9 cellular contexts compared by ENCODE assay signal in the genomic region with DNA sequence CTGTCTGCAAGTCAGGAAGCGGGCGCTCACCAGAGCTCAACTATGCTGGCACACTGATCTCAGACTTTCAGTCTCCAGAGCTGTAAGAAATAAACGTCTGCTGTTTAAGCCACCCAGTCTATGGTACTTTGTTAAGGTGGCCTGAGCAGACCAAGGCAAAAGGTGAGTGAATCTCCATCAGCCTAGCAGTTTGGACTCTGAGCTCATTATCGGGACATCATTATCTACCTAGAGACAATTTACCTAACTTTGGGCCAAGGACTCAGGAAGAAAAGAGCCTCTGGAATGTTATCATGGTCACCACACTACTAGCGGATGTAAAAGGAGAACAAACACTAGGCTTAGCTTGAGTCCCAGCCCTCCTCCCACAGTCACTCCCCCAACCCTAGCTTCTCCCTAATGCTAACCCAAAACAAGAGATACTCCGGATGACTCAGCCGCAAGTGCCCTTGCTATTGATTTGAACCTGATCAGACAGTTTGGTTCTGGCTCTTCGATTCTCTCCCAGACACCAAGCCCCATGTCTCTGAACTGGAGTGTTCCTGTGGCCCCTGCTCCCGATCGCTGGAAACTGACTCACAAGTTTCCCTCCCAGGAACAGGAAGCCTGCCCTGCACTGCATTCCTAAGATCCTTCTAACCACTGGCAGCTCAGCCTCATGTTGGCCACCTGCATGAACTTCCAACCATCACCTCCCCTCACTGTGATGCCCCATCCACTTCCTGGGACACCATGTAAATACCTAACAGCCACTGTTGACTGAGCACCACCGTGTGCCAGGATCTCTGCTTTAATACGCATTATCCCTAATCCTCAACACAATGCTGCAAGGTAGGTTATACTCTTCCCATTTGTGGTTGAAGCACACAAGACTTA. TPM values are rescaled to one million over a fixed set of nuclear protein-coding genes. Genes with fewer than 3 reads are reported as not detected.
A peak's percentile ranks its signal among the peaks of the same experiment; 100 is the strongest.
DNase-seq lines count a peak whose midpoint lies in the region; ATAC-seq and TF ChIP-seq lines count a peak whose summit lies in the region.
"Had no signal": no experiment of that assay in that cellular context is flagged by ENCODE, and none has a peak within 500 bp of the region (broad histone marks: within the 10 kb centered on the region; RNA-seq: fewer than 3 reads in every experiment).

No MANE protein-coding gene starts in this region.

- peak overlapping the region; percentile 6 for H3K4me2 ChIP-seq in skeletal muscle satellite cell (ENCODE audit: low read length)

- no peaks in the 10 kb centered on the region for H3K9me3 Mint-ChIP-seq in activated T-helper 1 cell treated with anti-CD3 and anti-CD28 coated beads, Interleukin-12 subunit alpha, Interleukin-12 subunit beta, Interleukin-2, Interleukin-4 antibody, amounts not matched to agents 30 ng/mL and 10 ng/mL and 1 ng/mL, durations not matched to agents 14 hours and 24 hours and 36 hours
- no peaks in the 10 kb centered on the region for H3K9me3 Mint-ChIP-seq in activated T-cell treated with anti-CD3 and anti-CD28 coated beads, Interleukin-2, amount 50 U/mL, for 4 hours
- H3K9me3 Mint-ChIP-seq: activated CD8-positive, alpha-beta T cell treated with anti-CD3 and anti-CD28 coated beads for 36 hours had no signal

- no peaks in the 10 kb centered on the region for H3K9me3 ChIP-seq in SJSA1 (replicated peaks)
- no peaks in the 10 kb centered on the region for H3K9me3 ChIP-seq in skeletal muscle satellite cell (replicated peaks; ENCODE audit: low read length)

- intact Hi-C loops in activated T-helper 1 cell treated with anti-CD3 and anti-CD28 coated beads, Interleukin-12 subunit alpha, Interleukin-12 subunit beta, Interleukin-2, Interleukin-4 antibody, amounts not matched to agents 30 ng/mL and 10 ng/mL and 1 ng/mL, durations not matched to agents 14 hours and 24 hours and 36 hours (cut with micrococcal nuclease), result no loop called here

- H3K4me1 ChIP-seq in SJSA1 (replicated peaks) (peaks cover 43% of the 10 kb centered on the region), skeletal muscle satellite cell (ENCODE audit: control insufficient read depth, insufficient read depth, low read length) (peaks cover 46% of the 10 kb centered on the region)

- H3K27me3 ChIP-seq in SJSA1 (replicated peaks) (no peaks in the 10 kb centered on the region), skeletal muscle satellite cell (ENCODE audit: control insufficient read depth, insufficient read depth, low read length) (no peaks in the 10 kb centered on the region)

- no peak for TF ChIP-seq CTCF in fibroblast of mammary gland (conservative IDR thresholded peaks at IDR 0.05; ENCODE audit: control insufficient read depth, insufficient read depth, low read depth, low read length)

- H3K4me3 Mint-ChIP-seq in activated T-helper 1 cell treated with anti-CD3 and anti-CD28 coated beads, Interleukin-12 subunit alpha, Interleukin-12 subunit beta, Interleukin-2, Interleukin-4 antibody, amounts not matched to agents 30 ng/mL and 10 ng/mL and 1 ng/mL, durations not matched to agents 14 hours and 24 hours and 36 hours, result no peak overlapping the region
- H3K4me3 Mint-ChIP-seq in activated T-cell treated with anti-CD3 and anti-CD28 coated beads, Interleukin-2, amount 50 U/mL, for 4 hours, result no peak overlapping the region
- H3K4me3 Mint-ChIP-seq: activated CD8-positive, alpha-beta T cell treated with anti-CD3 and anti-CD28 coated beads for 36 hours had no signal

- H3K4me3 ChIP-seq in SJSA1, result no peak overlapping the region
- no peak overlapping the region for H3K4me3 ChIP-seq in fibroblast of mammary gland (ENCODE audit: control insufficient read depth, low read depth, low read length)
- H3K4me3 ChIP-seq in skeletal muscle satellite cell (ENCODE audit: low read length), result peak overlapping the region; percentile 3

- peak overlapping the region; percentile 64 for H3K27ac ChIP-seq in SJSA1

- DNase-seq in H4 (ENCODE audit: low spot score) (peak; percentile 40), SJSA1 (ENCODE audit: low read depth in 1 of 2, low spot score in 2 of 2) (peak; percentile 45 to 57), fibroblast of mammary gland (ENCODE audit: low read depth) (peak; percentile 82)
- DNase-seq in activated T-cell treated with anti-CD3 and anti-CD28 coated beads, Interleukin-2, amount 50 U/mL, for 48 hours, result no peak
- DNase-seq in activated T-helper 1 cell treated with anti-CD3 and anti-CD28 coated beads, Interleukin-12 subunit alpha, Interleukin-12 subunit beta, Interleukin-2, Interleukin-4 antibody, amounts not matched to agents 30 ng/mL and 10 ng/mL and 1 ng/mL, durations not matched to agents 14 hours and 24 hours and 36 hours (ENCODE audit: low spot score), result no peak
- DNase-seq in activated T-cell treated with anti-CD3 and anti-CD28 coated beads, Interleukin-2, amount 50 U/mL, for 4 hours, result no peak
- DNase-seq: activated CD8-positive, alpha-beta T cell treated with anti-CD3 and anti-CD28 coated beads for 36 hours had no signal

- H3K36me3 ChIP-seq in SJSA1 (peaks cover 15% of the 10 kb centered on the region), skeletal muscle satellite cell (ENCODE audit: insufficient read depth, low read length) (peaks cover 14% of the 10 kb centered on the region)

- no peaks in the 10 kb centered on the region for H3K27me3 Mint-ChIP-seq in activated T-helper 1 cell treated with anti-CD3 and anti-CD28 coated beads, Interleukin-12 subunit alpha, Interleukin-12 subunit beta, Interleukin-2, Interleukin-4 antibody, amounts not matched to agents 30 ng/mL and 10 ng/mL and 1 ng/mL, durations not matched to agents 14 hours and 24 hours and 36 hours (ENCODE audit: insufficient read depth)
- H3K27me3 Mint-ChIP-seq in activated T-cell treated with anti-CD3 and anti-CD28 coated beads, Interleukin-2, amount 50 U/mL, for 4 hours (ENCODE audit: low read depth), result no peaks in the 10 kb centered on the region
- H3K27me3 Mint-ChIP-seq: activated CD8-positive, alpha-beta T cell treated with anti-CD3 and anti-CD28 coated beads for 36 hours had no signal

- H3K9ac ChIP-seq in skeletal muscle satellite cell (ENCODE audit: low read depth, low read length), result peak overlapping the region; percentile 40

- H3K36me3 Mint-ChIP-seq in activated T-helper 1 cell treated with anti-CD3 and anti-CD28 coated beads, Interleukin-12 subunit alpha, Interleukin-12 subunit beta, Interleukin-2, Interleukin-4 antibody, amounts not matched to agents 30 ng/mL and 10 ng/mL and 1 ng/mL, durations not matched to agents 14 hours and 24 hours and 36 hours (ENCODE audit: low read depth), result peaks cover 9% of the 10 kb centered on the region
- peaks cover 10% of the 10 kb centered on the region for H3K36me3 Mint-ChIP-seq in activated T-cell treated with anti-CD3 and anti-CD28 coated beads, Interleukin-2, amount 50 U/mL, for 4 hours (ENCODE audit: insufficient read depth)

- H3K4me1 Mint-ChIP-seq in activated T-helper 1 cell treated with anti-CD3 and anti-CD28 coated beads, Interleukin-12 subunit alpha, Interleukin-12 subunit beta, Interleukin-2, Interleukin-4 antibody, amounts not matched to agents 30 ng/mL and 10 ng/mL and 1 ng/mL, durations not matched to agents 14 hours and 24 hours and 36 hours (ENCODE audit: low read depth), result peaks cover 29% of the 10 kb centered on the region
- peaks cover 21% of the 10 kb centered on the region for H3K4me1 Mint-ChIP-seq in activated T-cell treated with anti-CD3 and anti-CD28 coated beads, Interleukin-2, amount 50 U/mL, for 4 hours (ENCODE audit: low read depth)

- H3K27ac Mint-ChIP-seq in activated T-helper 1 cell treated with anti-CD3 and anti-CD28 coated beads, Interleukin-12 subunit alpha, Interleukin-12 subunit beta, Interleukin-2, Interleukin-4 antibody, amounts not matched to agents 30 ng/mL and 10 ng/mL and 1 ng/mL, durations not matched to agents 14 hours and 24 hours and 36 hours, result no peak overlapping the region
- H3K27ac Mint-ChIP-seq: activated CD8-positive, alpha-beta T cell treated with anti-CD3 and anti-CD28 coated beads for 36 hours had no signal

- no peak for ATAC-seq in HG02973 (IDR thresholded peaks at IDR 0.05; ENCODE audit: unreplicated experiment)
- ATAC-seq in activated T-cell treated with anti-CD3 and anti-CD28 coated beads, Interleukin-2, amount 50 U/mL, for 4 hours, result no peak
- ATAC-seq: activated CD8-positive, alpha-beta T cell treated with anti-CD3 and anti-CD28 coated beads for 36 hours had no signal

RNA-seq across cellular contexts. Expression of a gene that starts 34.5 kb away (rescaled TPM):
- 13.0 and 18.0 TPM in 2 replicates for total RNA-seq in H4 (2014; rRNA removed; shearing (Covaris generic))
- total RNA-seq in SJSA1 (2014; rRNA removed; shearing (Covaris generic)), result 9.8 and 16.0 TPM in 2 replicates
- 17.2 and 28.0 TPM in 2 replicates for total RNA-seq in skeletal muscle satellite cell (2012; rRNA removed)
- 61.6 and 61.8 TPM in 2 replicates for total RNA-seq in activated T-helper 1 cell treated with anti-CD3 and anti-CD28 coated beads, Interleukin-12 subunit alpha, Interleukin-12 subunit beta, Interleukin-2, Interleukin-4 antibody, amounts not matched to agents 30 ng/mL and 10 ng/mL and 1 ng/mL, durations not matched to agents 14 hours and 24 hours and 36 hours
- total RNA-seq in activated T-cell treated with anti-CD3 and anti-CD28 coated beads, Interleukin-2, amount 50 U/mL, for 4 hours, result 10 to 100 TPM; 28.1 to 34.6 (median 29.8) TPM

Comparison
In these comparisons a context has a peak if more than half of its experiments do, and no peak if none do; other contexts are left out.
1. DNase-seq: peak in H4 (single experiment), SJSA1 (2 of 2) and fibroblast of mammary gland (single experiment); none in activated T-cell treated with anti-CD3 and anti-CD28 coated beads, Interleukin-2, amount 50 U/mL, for 48 hours (0 of 2), activated T-helper 1 cell treated with anti-CD3 and anti-CD28 coated beads, Interleukin-12 subunit alpha, Interleukin-12 subunit beta, Interleukin-2, Interleukin-4 antibody, amounts not matched to agents 30 ng/mL and 10 ng/mL and 1 ng/mL, durations not matched to agents 14 hours and 24 hours and 36 hours (single experiment) and activated T-cell treated with anti-CD3 and anti-CD28 coated beads, Interleukin-2, amount 50 U/mL, for 4 hours (single experiment).